Comparison of ENCODE assay signal across 8 cellular contexts in the genomic region with DNA sequence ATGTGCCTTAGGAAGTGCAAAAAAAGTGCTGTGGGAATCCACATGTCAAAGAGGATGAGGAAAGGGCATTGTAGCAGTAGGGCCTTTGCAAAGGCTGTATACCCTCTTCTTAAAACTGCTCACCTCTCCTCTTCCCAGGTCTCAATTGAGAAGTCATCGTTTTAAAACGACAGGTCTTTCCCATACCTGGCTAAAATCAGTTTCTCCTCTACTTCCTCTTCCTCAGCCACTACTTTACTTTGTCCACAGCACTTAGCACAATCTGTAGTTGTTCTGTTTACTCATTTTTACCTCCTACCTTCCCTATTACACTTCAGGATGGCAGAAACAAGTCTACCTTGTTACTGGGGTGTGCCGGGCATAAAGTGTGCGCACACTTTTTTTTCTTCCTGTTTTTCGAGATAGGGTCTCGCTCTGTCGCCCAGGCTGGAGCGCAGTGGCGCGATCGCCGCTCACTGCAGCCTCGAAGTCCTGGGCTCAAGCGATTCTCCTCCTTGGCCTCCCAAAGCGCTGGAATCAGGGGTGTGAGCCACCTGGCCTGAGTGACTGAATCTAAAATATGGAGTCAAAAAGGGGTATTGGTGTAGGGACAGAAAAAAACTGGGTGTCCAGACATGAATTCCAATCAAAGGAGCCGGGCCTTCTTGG. TPM values are rescaled to one million over a fixed set of nuclear protein-coding genes. Genes with fewer than 3 reads are reported as not detected.
DNase-seq lines count a peak whose midpoint lies in the region; ATAC-seq and TF ChIP-seq lines count a peak whose summit lies in the region.

No MANE protein-coding gene starts in this region.

- no peaks in the 10 kb centered on the region for H3K9me3 ChIP-seq in OCI-LY1 (ENCODE audit: low read length)
- H3K9me3 ChIP-seq in endocrine pancreas (ENCODE audit: control insufficient read depth, low read length): no peaks in the 10 kb centered on the region

- H3K4me3 Mint-ChIP-seq in HFFc6 (peak overlapping the region; percentile 86), natural killer cell (peak overlapping the region; percentile 93)

- H3K4me1 ChIP-seq in OCI-LY1 (ENCODE audit: insufficient read depth, low read length, severe bottlenecking): peaks cover 39% of the 10 kb centered on the region
- peaks cover 11% of the 10 kb centered on the region for H3K4me1 ChIP-seq in endocrine pancreas (ENCODE audit: control insufficient read depth, insufficient read depth, low read length)

- H3K4me3 ChIP-seq in OCI-LY1 (ENCODE audit: low read depth, low read length, poor library complexity, severe bottlenecking) (peak overlapping the region; percentile 60), endocrine pancreas (ENCODE audit: control insufficient read depth, insufficient read depth, low read length) (peak overlapping the region; percentile 48)

- no peak for TF ChIP-seq CTCF in HFFc6 (IDR thresholded peaks at IDR 0.05)
- no peak for TF ChIP-seq CTCF in OCI-LY1 (IDR thresholded peaks at IDR 0.05; ENCODE audit: low read length)
- TF ChIP-seq CTCF in natural killer cell (IDR thresholded peaks at IDR 0.05): no peak

- intact Hi-C loops in natural killer cell (cut with micrococcal nuclease): loop anchor here (1.0 to 10.0 kb wide), 2 partner anchors 9 to 1074 kb away; a partner anchor contains a TSS

- H3K27me3 Mint-ChIP-seq in HFFc6 (ENCODE audit: insufficient read depth) (peaks cover 7% of the 10 kb centered on the region; the same call in 1 of the 2 replicates), natural killer cell (ENCODE audit: low read depth in 2 of 2) (peaks cover 0 to 3% of the 10 kb centered on the region in 2 donors)

- H3K9ac ChIP-seq in OCI-LY1 (ENCODE audit: low read length): peak overlapping the region; percentile 83
- peak overlapping the region; percentile 65 for H3K9ac ChIP-seq in endocrine pancreas (ENCODE audit: control insufficient read depth, insufficient read depth, low read length)

- H3K27ac Mint-ChIP-seq in HFFc6: peak overlapping the region; percentile 90
- H3K27ac Mint-ChIP-seq in natural killer cell: peak overlapping the region; percentile 97 to 99

- H3F3A ChIP-seq in OCI-LY1 (ENCODE audit: insufficient read depth, low read length): no peaks in the 10 kb centered on the region

- H3K27me3 ChIP-seq in OCI-LY1 (ENCODE audit: insufficient read depth, low read length) (no peaks in the 10 kb centered on the region), endocrine pancreas (ENCODE audit: control insufficient read depth, insufficient read depth, low read length) (no peaks in the 10 kb centered on the region)

- no peak overlapping the region for H2AFZ ChIP-seq in OCI-LY1 (ENCODE audit: low read length)

- peak overlapping the region; percentile 93 for H3K4me2 ChIP-seq in OCI-LY1 (ENCODE audit: low read length)

- no peak for DNase-seq in HFFc6
- DNase-seq in natural killer cell: no peak
- DNase-seq in superior temporal gyrus (ENCODE audit: extremely low spot score): no peak
- DNase-seq in occipital lobe (lab: John Stamatoyannopoulos, UW): no peak

- H3K9me2 ChIP-seq in OCI-LY1 (ENCODE audit: low read depth, low read length): no peaks in the 10 kb centered on the region

- H3K4me1 Mint-ChIP-seq in HFFc6 (ENCODE audit: low read depth) (peaks cover 39% of the 10 kb centered on the region), natural killer cell (peaks cover 42 to 44% of the 10 kb centered on the region in 2 donors)

- peak overlapping the region; percentile 94 for H3K27ac ChIP-seq in OCI-LY1 (ENCODE audit: low read depth, low read length, poor library complexity, severe bottlenecking)

- H3K9me3 Mint-ChIP-seq in HFFc6: no peaks in the 10 kb centered on the region
- no peaks in the 10 kb centered on the region for H3K9me3 Mint-ChIP-seq in natural killer cell

- H3K36me3 ChIP-seq in OCI-LY1 (ENCODE audit: insufficient read depth, low read length): no peaks in the 10 kb centered on the region
- no peaks in the 10 kb centered on the region for H3K36me3 ChIP-seq in endocrine pancreas (ENCODE audit: control insufficient read depth, insufficient read depth, low read length)

- no peaks in the 10 kb centered on the region for H3K79me2 ChIP-seq in OCI-LY1 (ENCODE audit: insufficient read depth, low read length)

- ATAC-seq in GM18499 (IDR thresholded peaks at IDR 0.05; ENCODE audit: insufficient read depth, unreplicated experiment) (peak; percentile 9), natural killer cell (no peak), GM21825 (IDR thresholded peaks at IDR 0.05; ENCODE audit: unreplicated experiment) (no peak)

- H3K36me3 Mint-ChIP-seq in HFFc6 (ENCODE audit: low read depth) (no peaks in the 10 kb centered on the region; the same call in 1 of the 2 replicates), natural killer cell (no peaks in the 10 kb centered on the region)

- H4K20me1 ChIP-seq in OCI-LY1 (ENCODE audit: insufficient read depth, low read length): no peaks in the 10 kb centered on the region

RNA-seq across cellular contexts. Expression of a gene that starts 9.8 kb away (rescaled TPM):
- 100 to 1,000 TPM in 2 of 6 experiments, 10 to 100 TPM in 4; 82.0 to 104 (median 89.1) TPM for total RNA-seq in HFFc6 (2021; fragmentation: NEBNext Ultra II Directional; extraction: Animal tissue kit (Norgen Biotek cat#: 25700))
- total RNA-seq in natural killer cell (10 to 100 TPM; 72.1 to 99.5 (median 73.7) TPM), occipital lobe (54.1 TPM)
